ENCODE assay signal across 12 cellular contexts in the genomic region with DNA sequence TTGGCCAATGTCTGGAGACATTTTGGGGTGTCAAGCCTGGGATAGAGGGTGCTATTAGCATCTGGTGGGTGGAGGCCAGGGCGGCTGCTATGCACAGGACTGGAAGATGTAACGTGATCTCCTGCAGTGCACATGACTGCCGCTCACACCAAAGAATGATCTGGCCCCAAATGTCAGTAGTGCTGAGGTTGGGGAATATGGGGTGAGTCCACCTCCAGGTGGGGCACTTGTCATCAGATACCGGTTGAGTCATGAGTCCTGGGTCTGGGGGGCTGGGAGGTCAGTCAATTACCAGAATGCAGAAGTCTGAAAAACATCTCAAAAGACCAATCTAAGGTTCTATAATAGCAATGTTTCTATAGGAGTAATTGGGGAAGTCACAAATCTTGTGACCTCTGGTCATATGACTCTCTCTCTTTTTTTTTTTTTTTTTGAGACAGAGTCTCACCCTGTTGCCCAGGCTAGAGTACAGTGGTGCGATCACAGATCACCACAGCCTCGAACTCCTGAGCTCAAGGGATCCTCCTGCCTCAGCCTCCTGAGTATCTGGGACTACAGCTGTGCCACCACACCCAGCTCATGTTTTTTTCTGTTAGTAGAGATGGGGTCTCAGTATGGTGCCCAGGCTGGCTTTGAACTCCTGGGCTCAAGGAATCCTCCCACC. TPM values are rescaled to one million over a fixed set of nuclear protein-coding genes. Genes with fewer than 3 reads are reported as not detected.
DNase-seq lines count a peak whose midpoint lies in the region; ATAC-seq and TF ChIP-seq lines count a peak whose summit lies in the region.
"Had no signal": no experiment of that assay in that cellular context is flagged by ENCODE, and none has a peak within 500 bp of the region (broad histone marks: within the 10 kb centered on the region; RNA-seq: fewer than 3 reads in every experiment).

No MANE protein-coding gene starts in this region.

- H4K20me1 ChIP-seq in SK-N-SH (ENCODE audit: insufficient read depth) (no peaks in the 10 kb centered on the region), OCI-LY7 (ENCODE audit: insufficient read depth, low read length) (no peaks in the 10 kb centered on the region)

- BruUV-seq in OCI-LY7 (replicated peaks; lab: Mats Ljungman, UMichigan) = no TSS peak

- H3K9me2 ChIP-seq in SK-N-SH (no peaks in the 10 kb centered on the region), OCI-LY7 (ENCODE audit: insufficient read depth, low read length) (no peaks in the 10 kb centered on the region)

- 48% methylated on average over 3 of the region's 6 CpGs for WGBS in SK-N-SH (ENCODE audit: low lambda C conversion rate)
- 68 to 69% methylated on average over 6 of the region's 6 CpGs for WGBS in testis, 2 donors

- no peak for TF ChIP-seq POLR2A in testis (IDR thresholded peaks at IDR 0.05)

- H3K27ac ChIP-seq in SK-N-SH (ENCODE audit: low read depth in 2 of 2, low read length in 1 of 2) = no peak overlapping the region
- no peak overlapping the region for H3K27ac ChIP-seq in OCI-LY7 (ENCODE audit: low read depth, low read length, poor library complexity, severe bottlenecking)
- no peak overlapping the region for H3K27ac ChIP-seq in testis

- POLR2A ChIA-PET in SK-N-SH (lab: Yijun Ruan, JAX) (no interaction called here), OCI-LY7 (lab: Charles Lee) (no interaction called here)

- H3K79me2 ChIP-seq in SK-N-SH (ENCODE audit: insufficient read depth) (no peaks in the 10 kb centered on the region), OCI-LY7 (ENCODE audit: insufficient read depth, low read depth, low read length) (no peaks in the 10 kb centered on the region)

- no peak overlapping the region for H3K4me3 ChIP-seq in SK-N-SH (ENCODE audit: low read depth in 2 of 2, low read length in 1 of 2)
- no peak overlapping the region for H3K4me3 ChIP-seq in OCI-LY7 (ENCODE audit: low read depth, low read length, poor library complexity, severe bottlenecking)
- no peak overlapping the region for H3K4me3 ChIP-seq in fibroblast of villous mesenchyme (ENCODE audit: low read depth, low read length)
- H3K4me3 ChIP-seq in testis = no peak overlapping the region

- H2AFZ ChIP-seq in SK-N-SH (ENCODE audit: low read depth) = no peak overlapping the region
- H2AFZ ChIP-seq in OCI-LY7 (ENCODE audit: low read length) = peak overlapping the region; percentile 34; the same call in 1 of the 2 replicates

- H3K9me3 ChIP-seq in SK-N-SH (no peaks in the 10 kb centered on the region), OCI-LY7 (ENCODE audit: low read length) (no peaks in the 10 kb centered on the region), testis (no peaks in the 10 kb centered on the region)

- peak; percentile 79 for ATAC-seq in SK-N-SH treated with all-trans-retinoic acid at 6 μM for 48 hours
- ATAC-seq: T-cell had no signal

- H3F3A ChIP-seq in SK-N-SH (replicated peaks; ENCODE audit: insufficient read depth) = no peaks in the 10 kb centered on the region

- intact Hi-C loops in OCI-LY7 (cut with micrococcal nuclease; ENCODE audit: unreplicated experiment) = no loop called here
- intact Hi-C loops in testis (cut with DNase I; ENCODE audit: low total_unique reads) = no loop called here

- CTCF ChIA-PET in SK-N-SH (lab: Yijun Ruan, JAX) (interaction anchor here (1.8 kb wide), 1 partner anchor 9 kb away, joined by 8 read pairs; no protein-coding TSS in a partner anchor), OCI-LY7 (lab: Charles Lee; ENCODE audit: unreplicated experiment) (no interaction called here)

- no peak overlapping the region for H3K9ac ChIP-seq in SK-N-SH

- H3K4me2 ChIP-seq in SK-N-SH (no peak overlapping the region), OCI-LY7 (ENCODE audit: low read length) (no peak overlapping the region)

- TF ChIP-seq RAD21 in SK-N-SH (IDR thresholded peaks at IDR 0.05; ENCODE audit: low read length) = no peak

- H3K27me3 ChIP-seq in SK-N-SH (ENCODE audit: insufficient read depth) (no peaks in the 10 kb centered on the region), testis (no peaks in the 10 kb centered on the region)

- H3K4me1 ChIP-seq in SK-N-SH (ENCODE audit: control insufficient read depth in 1 of 2, insufficient read depth in 2 of 2, low read depth in 1 of 2, low read length in 1 of 2) (no peaks in the 10 kb centered on the region), OCI-LY7 (ENCODE audit: insufficient read depth, low read length, poor library complexity, severe bottlenecking) (peaks cover 11% of the 10 kb centered on the region), testis (no peaks in the 10 kb centered on the region)

- DNase-seq in SK-N-SH = no peak
- no peak for DNase-seq in OCI-LY7 (ENCODE audit: low spot score)
- peak; percentile 7 for DNase-seq in fibroblast of villous mesenchyme (ENCODE audit: low read depth)
- peak; percentile 27 for DNase-seq in testis
- DNase-seq in activated CD4-positive, alpha-beta T cell treated with anti-CD3 and anti-CD28 coated beads for 4 hours = no peak
- DNase-seq in ecto neural progenitor cell (ENCODE audit: low spot score) = no peak
- DNase-seq in NCI-H226 = no peak
- DNase-seq: ACHN, amygdala, NCI-H446 had no signal

- TF ChIP-seq EP300 in SK-N-SH (IDR thresholded peaks at IDR 0.05; ENCODE audit: borderline replicate concordance in 1 of 2, low read depth in 1 of 2, low read length in 1 of 2) = no peak

- TF ChIP-seq CTCF in SK-N-SH (IDR thresholded peaks at IDR 0.05) (no peak), OCI-LY7 (conservative IDR thresholded peaks at IDR 0.05; ENCODE audit: low read length) (0 out of 2 replicates have a peak, but pooled peaks have one; percentile 23), fibroblast of villous mesenchyme (IDR thresholded peaks at IDR 0.05; ENCODE audit: insufficient read depth, low read depth, low read length) (no peak), testis (IDR thresholded peaks at IDR 0.05) (no peak)

- H3K36me3 ChIP-seq in SK-N-SH (replicated peaks in 1 of 2; ENCODE audit: control insufficient read depth in 1 of 2, insufficient read depth in 2 of 2, low read length in 1 of 2) (no peaks in the 10 kb centered on the region), OCI-LY7 (ENCODE audit: insufficient read depth, low read length) (no peaks in the 10 kb centered on the region), testis (ENCODE audit: low read depth, missing control alignments) (no peaks in the 10 kb centered on the region)

TF ChIP-seq in SK-N-SH treated with all-trans-retinoic acid at 6 μM for 48 hours, 23 proteins besides CTCF, POLR2A, EP300 and RAD21 (continues in another document):
- TF ChIP-seq CSDC2 (CRISPR knock-in tag; IDR thresholded peaks at IDR 0.05) = no peak
- TF ChIP-seq ESRRG (CRISPR knock-in tag; IDR thresholded peaks at IDR 0.05) = no peak
- no peak for TF ChIP-seq ZFP30 (CRISPR knock-in tag; IDR thresholded peaks at IDR 0.05)
- TF ChIP-seq RARB (CRISPR knock-in tag; IDR thresholded peaks at IDR 0.05) = no peak
- no peak for TF ChIP-seq PPARA (CRISPR knock-in tag; IDR thresholded peaks at IDR 0.05; ENCODE audit: borderline replicate concordance)
- TF ChIP-seq TCF4 (CRISPR knock-in tag; IDR thresholded peaks at IDR 0.05; ENCODE audit: borderline replicate concordance) = no peak

RNA-seq across cellular contexts. Expression of a gene that starts 6.0 kb away (rescaled TPM):
- polyA plus RNA-seq in SK-N-SH (2012; rRNA removed) (32.4 and 33.7 TPM in 2 replicates), testis (ENCODE audit: insufficient read depth, low read depth, low replicate concordance) (16.3 TPM)
- polyA plus RNA-seq in SK-N-SH (2012; cell fraction: cytosol; rRNA removed) = 16.7 and 24.6 TPM in 2 replicates
- 28.1 and 36.0 TPM in 2 replicates for polyA plus RNA-seq in SK-N-SH (2012; cell fraction: nucleus; rRNA removed)
- not detected in 2 replicates for total RNA-seq in OCI-LY7 (2014; rRNA removed; shearing (Covaris generic))
- total RNA-seq in OCI-LY7 (2022) (not detected in 2 replicates), fibroblast of villous mesenchyme (3.5 and 5.2 TPM in 2 replicates), testis (10 to 100 TPM; 15.9 to 25.2 TPM)

RNA-seq across cellular contexts. Expression of a gene that starts 12.5 kb away (rescaled TPM):
- 0.08 and 0.10 TPM in 2 replicates for polyA plus RNA-seq in SK-N-SH (2012; rRNA removed)
- 0.03 and 0.06 TPM in 2 replicates for polyA plus RNA-seq in SK-N-SH (2012; cell fraction: cytosol; rRNA removed)
- polyA plus RNA-seq in SK-N-SH (2012; cell fraction: nucleus; rRNA removed) = 0.04 and 0.10 TPM in 2 replicates
- not detected in 2 replicates for total RNA-seq in OCI-LY7 (2014; rRNA removed; shearing (Covaris generic))
- total RNA-seq in OCI-LY7 (2022) = not detected in 2 replicates
- total RNA-seq in fibroblast of villous mesenchyme = not detected in 2 replicates
- under 1 TPM in 1 of 2 donors, not detected in 1; 0.93 TPM for total RNA-seq in testis
- 0.34 TPM for polyA plus RNA-seq in testis (ENCODE audit: insufficient read depth, low read depth, low replicate concordance)

RNA-seq across cellular contexts. Expression of a gene that starts 55.4 kb away (rescaled TPM):
- polyA plus RNA-seq in SK-N-SH (2012; rRNA removed) = not detected in 2 replicates
- polyA plus RNA-seq in SK-N-SH (2012; cell fraction: cytosol; rRNA removed) = not detected in 2 replicates
- polyA plus RNA-seq in SK-N-SH (2012; cell fraction: nucleus; rRNA removed) = 0.01 TPM in 1 of 2 replicates, not detected in the other
- not detected in 2 replicates for total RNA-seq in OCI-LY7 (2014; rRNA removed; shearing (Covaris generic))
- not detected in 2 replicates for total RNA-seq in OCI-LY7 (2022)
- total RNA-seq in fibroblast of villous mesenchyme = not detected in 2 replicates
- total RNA-seq in testis = under 1 TPM in 1 of 2 donors, not detected in 1; 0.12 TPM
- polyA plus RNA-seq in testis (ENCODE audit: insufficient read depth, low read depth, low replicate concordance) = 0.11 TPM
- total RNA-seq: T-cell had no signal

RNA-seq across cellular contexts. Expression of a gene that starts 57.8 kb away (rescaled TPM):
- polyA plus RNA-seq in SK-N-SH (2012; rRNA removed) = 12.1 and 15.2 TPM in 2 replicates
- 12.0 and 14.6 TPM in 2 replicates for polyA plus RNA-seq in SK-N-SH (2012; cell fraction: cytosol; rRNA removed)
- 17.4 and 19.8 TPM in 2 replicates for polyA plus RNA-seq in SK-N-SH (2012; cell fraction: nucleus; rRNA removed)
- total RNA-seq in OCI-LY7 (2014; rRNA removed; shearing (Covaris generic)) = 2.3 and 3.4 TPM in 2 replicates
- 9.1 and 14.4 TPM in 2 replicates for total RNA-seq in OCI-LY7 (2022)
- 27.6 and 31.2 TPM in 2 replicates for total RNA-seq in fibroblast of villous mesenchyme
- total RNA-seq in testis = 100 to 1,000 TPM; 120 to 126 TPM
- 110 TPM for polyA plus RNA-seq in testis (ENCODE audit: insufficient read depth, low read depth, low replicate concordance)

Comparison
In these comparisons a context has a peak if more than half of its experiments do, and no peak if none do; other contexts are left out.
1. DNase-seq: peak in fibroblast of villous mesenchyme (single experiment) and testis (single experiment); none in SK-N-SH (single experiment), OCI-LY7 (single experiment), activated CD4-positive, alpha-beta T cell treated with anti-CD3 and anti-CD28 coated beads for 4 hours (0 of 2), ecto neural progenitor cell (single experiment) and NCI-H226 (single experiment).